Comparison of ENCODE assay signal across 14 cellular contexts in the genomic region with DNA sequence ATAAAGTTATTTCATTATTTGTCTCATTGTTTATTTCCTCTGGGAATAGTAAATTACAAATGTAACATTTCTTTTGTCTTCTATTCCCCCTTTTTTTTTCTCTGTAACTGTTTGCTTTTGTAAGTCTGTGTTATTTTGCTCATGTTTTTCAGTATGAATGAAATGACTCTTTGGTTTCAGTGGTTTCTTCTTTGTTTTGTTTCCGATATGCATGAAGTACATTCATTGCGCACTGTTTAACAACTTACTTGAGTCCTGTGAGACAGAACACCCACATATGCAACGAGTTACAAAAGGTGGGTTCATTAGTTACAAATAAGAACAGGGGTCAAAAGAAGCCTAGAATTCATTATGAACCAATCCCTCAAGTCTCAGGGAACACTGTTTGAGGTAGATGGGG.
DNase-seq lines count a peak whose midpoint lies in the region; ATAC-seq and FAIRE-seq lines count a peak whose summit lies in the region.
"Had no signal": no experiment of that assay in that cellular context is flagged by ENCODE, and none has a peak within 500 bp of the region (broad histone marks: within the 10 kb centered on the region; RNA-seq: fewer than 3 reads in every experiment).

No MANE protein-coding gene starts in this region.

- DNase-seq in frontal cortex (ENCODE audit: low spot score in 2 of 2) (no peak), NCI-H2107 treated with DMSO at 0.1 percent for 48 hours (lab: John Stamatoyannopoulos, UW; ENCODE audit: unreplicated experiment) (no peak), activated T-cell treated with anti-CD3 and anti-CD28 coated beads for 4 hours (no peak), left cardiac atrium (no peak)
- DNase-seq: activated CD8-positive, alpha-beta T cell treated with anti-CD3 and anti-CD28 coated beads, Interleukin-2, amount 10 ng/mL, durations not matched to agents 7 days and 5 days; activated naive CD4-positive, alpha-beta T cell treated with anti-CD3 and anti-CD28 coated beads, Interleukin-2, amount 50 U/mL, for 16 hours; BE2C; GOT3; mucosa of descending colon; stimulated activated CD4-positive, alpha-beta T cell treated with anti-CD3 and anti-CD28 coated beads, Interleukin-4, amount 100 ng/mL, for 24 hours had no signal

- intact Hi-C loops in left cardiac atrium (cut with DNase I), result no loop called here

- no peak for FAIRE-seq in frontal cortex (lab: Jason Lieb, UNC)

- ATAC-seq in GM18517 (IDR thresholded peaks at IDR 0.05; ENCODE audit: unreplicated experiment), result peak; percentile 97
- peak; percentile 89 for ATAC-seq in GM21367 (IDR thresholded peaks at IDR 0.05; ENCODE audit: unreplicated experiment)
- peak; percentile 71 for ATAC-seq in HG02943 (IDR thresholded peaks at IDR 0.05; ENCODE audit: low read depth, unreplicated experiment)
- peak; percentile 91 for ATAC-seq in HG03521 (IDR thresholded peaks at IDR 0.05; ENCODE audit: unreplicated experiment)
- ATAC-seq in left cardiac atrium, result no peak
- ATAC-seq: activated CD8-positive, alpha-beta T cell treated with anti-CD3 and anti-CD28 coated beads, Interleukin-2, amount 10 ng/mL, durations not matched to agents 7 days and 5 days; mucosa of descending colon had no signal

Comparison
In these comparisons a context has a peak if more than half of its experiments do, and no peak if none do; other contexts are left out.
1. ATAC-seq: peak in GM18517 (single experiment), GM21367 (single experiment), HG02943 (single experiment) and HG03521 (single experiment); none in left cardiac atrium (0 of 2).